Comparison of ENCODE assay signal across 14 cellular contexts in genomic region chr9:121690766-121691165, GRCh38. TPM values are rescaled to one million over a fixed set of nuclear protein-coding genes. Genes with fewer than 3 reads are reported as not detected.
"Had no signal": no experiment of that assay in that cellular context is flagged by ENCODE, and none has a peak within 500 bp of the region (broad histone marks: within the 10 kb centered on the region; RNA-seq: fewer than 3 reads in every experiment).

No MANE protein-coding gene starts in this region.

- H3K27me3 ChIP-seq: heart left ventricle had no signal

- H3K27ac ChIP-seq: SK-N-MC had no signal

- H3K9me3 ChIP-seq: heart left ventricle had no signal

- H3K4me3 ChIP-seq: heart left ventricle, SK-N-MC had no signal

- ATAC-seq: activated CD8-positive, alpha-beta memory T cell treated with anti-CD3 and anti-CD28 coated beads, Interleukin-2, amount 10 ng/mL, durations not matched to agents 7 days and 5 days; left lobe of liver; stimulated activated memory B cell treated with anti-CD40 and anti-IgM and Interleukin-4, amounts not matched to agents 10 μg/mL and 1 μg/mL and 100 μg/mL, for 72 hours had no signal

- DNase-seq: activated CD4-positive, alpha-beta T cell treated with anti-CD3 and anti-CD28 coated beads for 1 hour; activated CD4-positive, alpha-beta T cell treated with anti-CD3 and anti-CD28 coated beads, Interleukin-2, amount 50 U/mL, for 48 hours; activated CD8-positive, alpha-beta memory T cell treated with anti-CD3 and anti-CD28 coated beads, Interleukin-2, amount 10 ng/mL, durations not matched to agents 7 days and 5 days; activated naive CD4-positive, alpha-beta T cell treated with anti-CD3 and anti-CD28 coated beads, Interleukin-2, amount 10 ng/mL, durations not matched to agents 7 days and 5 days; activated T-cell treated with anti-CD3 and anti-CD28 coated beads, Interleukin-2, amount 50 U/mL, for 1 hour; effector memory CD4-positive, alpha-beta T cell; foreskin melanocyte; T-helper 1 cell; T1000 had no signal

RNA-seq across cellular contexts. Expression of gene DAB2IP, which starts 39.3 kb away (rescaled TPM):
- total RNA-seq: activated T-helper 2 cell treated with anti-CD3 and anti-CD28 coated beads, Interferon-gamma antibody, Interleukin-2, Interleukin-4, amounts not matched to agents 10 μg/mL and 5 μg/mL and 100 μg/mL, durations not matched to agents 14 hours and 24 hours and 36 hours had no signal
